17 cellular contexts compared by ENCODE assay signal in genomic region chr17:43365356-43365755, GRCh38. TPM values are rescaled to one million over a fixed set of nuclear protein-coding genes. Genes with fewer than 3 reads are reported as not detected.
DNase-seq lines count a peak whose midpoint lies in the region; FAIRE-seq and TF ChIP-seq lines count a peak whose summit lies in the region.
"Had no signal": no experiment of that assay in that cellular context is flagged by ENCODE, and none has a peak within 500 bp of the region (broad histone marks: within the 10 kb centered on the region; RNA-seq: fewer than 3 reads in every experiment).

No MANE protein-coding gene starts in this region.

- FAIRE-seq in RCC 7860 (lab: Jason Lieb, UNC), result no peak

- H3K9me3 ChIP-seq in mammary epithelial cell (replicated peaks; ENCODE audit: insufficient read depth, low read length), result no peaks in the 10 kb centered on the region
- H3K9me3 ChIP-seq: gastrocnemius medialis had no signal

- H3K36me3 ChIP-seq in mammary epithelial cell (ENCODE audit: insufficient read depth, low read length), result no peaks in the 10 kb centered on the region
- H3K36me3 ChIP-seq: gastrocnemius medialis had no signal

- no peaks in the 10 kb centered on the region for H3K9me3 Mint-ChIP-seq in MCF 10A (ENCODE audit: unreplicated experiment)
- H3K9me3 Mint-ChIP-seq: stimulated activated memory B cell treated with anti-CD40 and anti-IgM and Interleukin-4, amounts not matched to agents 10 μg/mL and 1 μg/mL and 100 μg/mL, for 72 hours had no signal

- dilution Hi-C loops in mammary epithelial cell (cut with HindIII; ENCODE audit: low sequenced_read_pairs), result no loop called here

- H2AFZ ChIP-seq in mammary epithelial cell (ENCODE audit: low read depth, low read length), result no peak overlapping the region

- 89% methylated on average over 4 of the region's 4 CpGs for WGBS in mammary epithelial cell (ENCODE audit: low coverage, missing lambda C conversion rate)

- CTCF ChIA-PET in MCF 10A (lab: Yijun Ruan, JAX) (interaction anchor here (0.6 kb wide), 1 partner anchor 25 kb away, joined by 3 read pairs; no protein-coding TSS in a partner anchor), mammary epithelial cell (lab: Charles Lee; ENCODE audit: low non-redundant PET) (no interaction called here)

- peak; percentile 33 for TF ChIP-seq CTCF in MCF 10A (IDR thresholded peaks at IDR 0.05; ENCODE audit: unreplicated experiment)
- peak in 1 of 2 donors; percentile 18 for TF ChIP-seq CTCF in mammary epithelial cell (conservative IDR thresholded peaks at IDR 0.05 in 1 of 2, IDR thresholded peaks at IDR 0.05 in 1 of 2; ENCODE audit: extremely low read depth in 1 of 2, insufficient read depth in 1 of 2, low read depth in 1 of 2, low read length in 2 of 2)
- TF ChIP-seq CTCF in epithelial cell of esophagus (IDR thresholded peaks at IDR 0.05; ENCODE audit: insufficient read depth, low read depth, low read length, missing control alignments), result peak; percentile 8

- H3K79me2 ChIP-seq in mammary epithelial cell (ENCODE audit: insufficient read depth, low read length), result peaks cover 2% of the 10 kb centered on the region

- in situ Hi-C loops in mammary epithelial cell (cut with MboI; ENCODE audit: low sequenced_read_pairs in 2 of 2), result no loop called here
- in situ Hi-C loops in SK-MEL-5 (cut with HindIII; ENCODE audit: low pct_unique_long_range_greater_than_20kb, low sequenced_read_pairs), result no loop called here
- in situ Hi-C loops in G401 (cut with HindIII; ENCODE audit: low sequenced_read_pairs), result no loop called here

- no peak overlapping the region for H3K27ac ChIP-seq in mammary epithelial cell (ENCODE audit: insufficient read depth, low read depth, low read length)
- H3K27ac ChIP-seq: gastrocnemius medialis had no signal

- DNase-seq in MCF 10A (ENCODE audit: unreplicated experiment) (no peak), mammary epithelial cell (no peak), SK-MEL-5 (ENCODE audit: low read depth, low spot score) (peak; percentile 16), epithelial cell of esophagus (ENCODE audit: low read depth) (no peak), G401 (ENCODE audit: low spot score) (no peak), RCC 7860 (ENCODE audit: low spot score) (no peak), 8988T (no peak), head of caudate nucleus (no peak)
- DNase-seq: activated CD8-positive, alpha-beta memory T cell treated with anti-CD3 and anti-CD28 coated beads, Interleukin-2, amount 10 ng/mL, durations not matched to agents 7 days and 5 days; C1 segment of cervical spinal cord; gastrocnemius medialis; GDM1; NCI-H1436 treated with DMSO at 0.1 percent for 48 hours; NCI-H524; retina; stimulated activated CD4-positive, alpha-beta T cell treated with anti-CD3 and anti-CD28 coated beads, Interleukin-4, amount 100 ng/mL, for 1 hour had no signal

- no peaks in the 10 kb centered on the region for H3K27me3 ChIP-seq in mammary epithelial cell (ENCODE audit: insufficient read depth, low read length)
- H3K27me3 ChIP-seq: gastrocnemius medialis had no signal

- H3K9ac ChIP-seq in mammary epithelial cell (ENCODE audit: insufficient read depth, low read length), result no peak overlapping the region

- POLR2A ChIA-PET in MCF 10A (lab: Yijun Ruan, JAX), result interaction anchor here (0.7 to 6.5 kb wide), 4 partner anchors 21 to 44 kb away, joined by 3 to 350 read pairs (median 12); no protein-coding TSS in a partner anchor

- peaks cover 21% of the 10 kb centered on the region for H3K4me1 ChIP-seq in mammary epithelial cell (ENCODE audit: insufficient read depth, low read length)

- no peak overlapping the region for H3K27ac Mint-ChIP-seq in MCF 10A (ENCODE audit: low read depth, unreplicated experiment)
- H3K27ac Mint-ChIP-seq: stimulated activated memory B cell treated with anti-CD40 and anti-IgM and Interleukin-4, amounts not matched to agents 10 μg/mL and 1 μg/mL and 100 μg/mL, for 72 hours had no signal

- no peak overlapping the region for H3K4me3 Mint-ChIP-seq in MCF 10A (ENCODE audit: unreplicated experiment)
- H3K4me3 Mint-ChIP-seq: activated CD8-positive, alpha-beta memory T cell treated with anti-CD3 and anti-CD28 coated beads, Interleukin-2, amount 10 ng/mL, durations not matched to agents 7 days and 5 days; stimulated activated memory B cell treated with anti-CD40 and anti-IgM and Interleukin-4, amounts not matched to agents 10 μg/mL and 1 μg/mL and 100 μg/mL, for 72 hours had no signal

- H3K4me3 ChIP-seq in mammary epithelial cell (replicated peaks in 1 of 3; ENCODE audit: insufficient read depth in 1 of 3, low read depth in 2 of 3, low read length in 3 of 3) (no peak overlapping the region), epithelial cell of esophagus (ENCODE audit: low read length) (no peak overlapping the region)
- H3K4me3 ChIP-seq: gastrocnemius medialis had no signal

- BruUV-seq in MCF 10A (replicated peaks; lab: Mats Ljungman, UMichigan), result no TSS peak
- BruUV-seq in mammary epithelial cell (replicated peaks; lab: Mats Ljungman, UMichigan), result no TSS peak

- H3K4me1 Mint-ChIP-seq in MCF 10A (ENCODE audit: insufficient read depth, unreplicated experiment), result peaks cover 19% of the 10 kb centered on the region

- no peaks in the 10 kb centered on the region for H3K27me3 Mint-ChIP-seq in MCF 10A (ENCODE audit: insufficient read depth, unreplicated experiment)
- H3K27me3 Mint-ChIP-seq: activated CD8-positive, alpha-beta memory T cell treated with anti-CD3 and anti-CD28 coated beads, Interleukin-2, amount 10 ng/mL, durations not matched to agents 7 days and 5 days; stimulated activated memory B cell treated with anti-CD40 and anti-IgM and Interleukin-4, amounts not matched to agents 10 μg/mL and 1 μg/mL and 100 μg/mL, for 72 hours had no signal

- intact Hi-C loops in MCF 10A (cut with micrococcal nuclease) (no loop called here), mammary epithelial cell (cut with micrococcal nuclease) (no loop called here), head of caudate nucleus (cut with DNase I) (no loop called here)

- H3K4me2 ChIP-seq in mammary epithelial cell (ENCODE audit: insufficient read depth, low read depth, low read length), result no peak overlapping the region

- peaks cover 29% of the 10 kb centered on the region for H3K36me3 Mint-ChIP-seq in MCF 10A (ENCODE audit: insufficient read depth, unreplicated experiment)
- H3K36me3 Mint-ChIP-seq: stimulated activated memory B cell treated with anti-CD40 and anti-IgM and Interleukin-4, amounts not matched to agents 10 μg/mL and 1 μg/mL and 100 μg/mL, for 72 hours had no signal

- no peaks in the 10 kb centered on the region for H4K20me1 ChIP-seq in mammary epithelial cell (ENCODE audit: insufficient read depth, low read length)

RNA-seq across cellular contexts. Expression of gene ARL4D, which starts 33.4 kb away (rescaled TPM):
- total RNA-seq in MCF 10A (2022) (33.5 and 38.8 TPM in 2 replicates), mammary epithelial cell (100 to 1,000 TPM in 1 of 2 donors, 10 to 100 TPM in 1; 59.1 to 112 TPM)
- polyA plus RNA-seq in mammary epithelial cell, result 43.2 TPM
- 43.4 TPM for polyA minus RNA-seq in mammary epithelial cell
- 3.4 and 3.7 TPM in 2 replicates for total RNA-seq in SK-MEL-5 (2014; rRNA removed; shearing (Covaris generic))
- 5.4 and 7.6 TPM in 2 replicates for polyA plus RNA-seq in SK-MEL-5 (2015; cell fraction: cytosol; rRNA removed)
- polyA plus RNA-seq in SK-MEL-5 (2015; cell fraction: nucleus; rRNA removed), result 2.0 and 4.5 TPM in 2 replicates
- 16.7 and 17.6 TPM in 2 replicates for total RNA-seq in G401 (2014; rRNA removed; shearing (Covaris generic))
